ENCODE assay signal across 1 cellular context in genomic region chr1:33036526-33037503, GRCh38.
TF ChIP-seq lines count a peak whose summit lies in the region.

TSS of gene AK2 (minus strand) at chr1:33036883. CDS start at chr1:33036828, 55 bp downstream.

TF ChIP-seq in HepG2, 621 proteins besides CTCF, POLR2A, EP300 and RAD21 (continued from another document):
- TF ChIP-seq ZBTB33 (CRISPR knock-in tag; IDR thresholded peaks at IDR 0.05) = peak; percentile 37; the same call in 1 of the 2 replicates
- peak; percentile 87 for TF ChIP-seq ZNF589 (CRISPR knock-in tag; conservative IDR thresholded peaks at IDR 0.05)
- peak; percentile 70 for TF ChIP-seq ZNF792 (CRISPR knock-in tag; IDR thresholded peaks at IDR 0.05)
- TF ChIP-seq AHDC1 (CRISPR knock-in tag; IDR thresholded peaks at IDR 0.05; ENCODE audit: borderline replicate concordance) = 0 out of 2 replicates have a peak, but pooled peaks have one; percentile 66
- peak; percentile 94 for TF ChIP-seq MEF2D (CRISPR knock-in tag; IDR thresholded peaks at IDR 0.05)
- peak; percentile 45; the same call in 1 of the 2 replicates for TF ChIP-seq SOX5 (CRISPR knock-in tag; IDR thresholded peaks at IDR 0.05; ENCODE audit: borderline replicate concordance)
- TF ChIP-seq MTA1 (CRISPR knock-in tag; IDR thresholded peaks at IDR 0.05; ENCODE audit: borderline replicate concordance) = peak; percentile 80; the same call in 1 of the 2 replicates
- TF ChIP-seq ZNF281 (CRISPR knock-in tag; IDR thresholded peaks at IDR 0.05; ENCODE audit: borderline replicate concordance) = peak; percentile 34; the same call in 1 of the 2 replicates
- TF ChIP-seq ZNF878 (CRISPR knock-in tag; IDR thresholded peaks at IDR 0.05) = peak; percentile 82
- peak; percentile 83; the same call in 1 of the 2 replicates for TF ChIP-seq TIGD3 (CRISPR knock-in tag; IDR thresholded peaks at IDR 0.05; ENCODE audit: borderline replicate concordance)
- TF ChIP-seq ZNF879 (CRISPR knock-in tag; IDR thresholded peaks at IDR 0.05) = peak; percentile 90; the same call in 1 of the 2 replicates
- TF ChIP-seq ZNF318 (CRISPR knock-in tag; IDR thresholded peaks at IDR 0.05) = peak; percentile 93
